9 cellular contexts compared by ENCODE assay signal in the genomic region with DNA sequence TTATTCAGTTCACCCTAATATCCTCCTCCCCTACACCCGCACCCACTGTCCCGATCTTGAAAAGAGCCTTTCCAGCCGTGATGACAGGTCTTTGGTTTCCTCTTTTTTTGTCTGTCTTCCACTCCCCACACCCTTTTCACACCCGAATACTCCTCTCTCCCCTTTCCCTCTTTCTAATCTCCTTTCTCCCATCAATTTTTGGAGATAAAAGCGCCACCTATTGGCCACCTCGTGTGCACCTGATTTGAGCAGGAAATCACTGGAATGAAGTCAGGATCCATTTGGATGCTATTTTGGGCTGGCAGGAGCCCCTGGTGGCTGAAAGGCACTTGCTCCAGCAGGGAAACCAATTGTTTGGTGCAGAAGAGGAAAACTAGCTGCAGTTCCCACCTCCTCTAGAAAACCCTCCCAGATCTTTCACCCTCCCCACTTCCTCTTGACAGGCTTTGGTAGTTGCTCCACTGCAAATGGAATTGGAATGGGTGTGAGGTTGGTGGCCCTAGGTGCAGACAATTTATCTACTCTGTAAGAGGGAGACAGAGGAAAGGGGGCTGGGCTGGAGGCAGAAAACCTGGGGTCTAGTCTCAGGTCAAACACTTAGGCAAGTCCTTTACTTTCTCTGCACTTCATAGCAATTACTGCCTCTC. TPM values are rescaled to one million over a fixed set of nuclear protein-coding genes. Genes with fewer than 3 reads are reported as not detected.
A peak's percentile ranks its signal among the peaks of the same experiment; 100 is the strongest.
DNase-seq lines count a peak whose midpoint lies in the region; ATAC-seq and TF ChIP-seq lines count a peak whose summit lies in the region.
"Had no signal": no experiment of that assay in that cellular context is flagged by ENCODE, and none has a peak within 500 bp of the region (broad histone marks: within the 10 kb centered on the region; RNA-seq: fewer than 3 reads in every experiment).

No MANE protein-coding gene starts in this region.

- WGBS in smooth muscle cell (ENCODE audit: low lambda C conversion rate): 12% methylated on average over 6 of the region's 6 CpGs

- CTCF ChIA-PET in RWPE1 (lab: Yijun Ruan, JAX): interaction anchor here (0.6 to 2.5 kb wide), 9 partner anchors 8 to 322 kb away, joined by 3 to 22 read pairs (median 3); no protein-coding TSS in a partner anchor

- H3K4me3 ChIP-seq in smooth muscle cell: no peak overlapping the region

- no peaks in the 10 kb centered on the region for H3K9me3 ChIP-seq in smooth muscle cell (replicated peaks; ENCODE audit: low read depth)

- no peak overlapping the region for H2AFZ ChIP-seq in smooth muscle cell (ENCODE audit: low read depth)

- H3K4me2 ChIP-seq in smooth muscle cell: no peak overlapping the region

- H3F3A ChIP-seq in smooth muscle cell (ENCODE audit: low read depth): no peaks in the 10 kb centered on the region

- no peaks in the 10 kb centered on the region for H3K4me1 ChIP-seq in smooth muscle cell (ENCODE audit: low read depth)

- no peaks in the 10 kb centered on the region for H4K20me1 ChIP-seq in smooth muscle cell (ENCODE audit: low read depth)

- no peak for ATAC-seq in HG02588 (IDR thresholded peaks at IDR 0.05; ENCODE audit: unreplicated experiment)
- no peak for ATAC-seq in HG03469 (IDR thresholded peaks at IDR 0.05; ENCODE audit: unreplicated experiment)

- DNase-seq in DMS153 treated with DMSO at 0.1 percent for 48 hours (lab: John Stamatoyannopoulos, UW; ENCODE audit: unreplicated experiment) (peak; percentile 69), KBM-7 (peak; percentile 64), RWPE1 (ENCODE audit: low spot score) (peak; percentile 73), fibroblast of the conjunctiva (ENCODE audit: low read depth) (peak; percentile 21), smooth muscle cell (lab: John Stamatoyannopoulos, UW; ENCODE audit: unreplicated experiment) (no peak), SIG-M5 (lab: John Stamatoyannopoulos, UW) (no peak)

- POLR2A ChIA-PET in RWPE1 (lab: Yijun Ruan, JAX; ENCODE audit: low non-redundant PET): no interaction called here

- in situ Hi-C loops in KBM-7 (cut with MboI; ENCODE audit: low pct_unique_long_range_greater_than_20kb, low sequenced_read_pairs): no loop called here

- H3K27me3 ChIP-seq in smooth muscle cell (ENCODE audit: low read depth): peaks cover 100% of the 10 kb centered on the region

- TF ChIP-seq CTCF in RWPE1 (conservative IDR thresholded peaks at IDR 0.05; ENCODE audit: low read depth) (peak; percentile 75), smooth muscle cell (IDR thresholded peaks at IDR 0.05; ENCODE audit: borderline replicate concordance, insufficient read depth, poor library complexity, severe bottlenecking) (peak; percentile 70)

- H3K36me3 ChIP-seq in smooth muscle cell (ENCODE audit: low read depth): no peaks in the 10 kb centered on the region

- no peak overlapping the region for H3K27ac ChIP-seq in RWPE1
- no peak overlapping the region for H3K27ac ChIP-seq in smooth muscle cell (ENCODE audit: low read depth)

- no peaks in the 10 kb centered on the region for H3K79me2 ChIP-seq in smooth muscle cell (ENCODE audit: low read depth)

- no peak overlapping the region for H3K9ac ChIP-seq in smooth muscle cell (ENCODE audit: low read depth)

RNA-seq across cellular contexts. Expression of gene FOXE3, which starts 8.4 kb away (rescaled TPM):
- total RNA-seq in smooth muscle cell: not detected in 2 replicates
- 0.34 TPM in 1 of 2 replicates, not detected in the other for polyA plus RNA-seq in smooth muscle cell
- total RNA-seq: T-helper 1 cell treated with Interleukin-12 subunit alpha and Interleukin-12 subunit beta and Interleukin-4 antibody, amounts not matched to agents 30 ng/mL and 1 ng/mL, for 36 hours had no signal

RNA-seq across cellular contexts. Expression of gene FOXD2, which starts 13.4 kb away (rescaled TPM):
- not detected in 2 replicates for total RNA-seq in smooth muscle cell
- polyA plus RNA-seq in smooth muscle cell: 0.09 TPM in 1 of 2 replicates, not detected in the other

Comparison
In these comparisons a context has a peak if more than half of its experiments do, and no peak if none do; other contexts are left out.
1. DNase-seq: peak in DMS153 treated with DMSO at 0.1 percent for 48 hours (single experiment), KBM-7 (single experiment), RWPE1 (single experiment) and fibroblast of the conjunctiva (single experiment); none in smooth muscle cell (single experiment) and SIG-M5 (single experiment).